Comparison of ENCODE assay signal across 8 cellular contexts in genomic region chr1:240190881-240191385, GRCh38.
DNase-seq lines count a peak whose midpoint lies in the region; ATAC-seq, FAIRE-seq and TF ChIP-seq lines count a peak whose summit lies in the region.

No MANE protein-coding gene starts in this region.

- H3K4me1 Mint-ChIP-seq in activated T-helper 17 cell treated with anti-CD3 and anti-CD28 coated beads, Interleukin-2, amount 50 U/mL, for 72 hours: peaks cover 4% of the 10 kb centered on the region
- H3K4me1 Mint-ChIP-seq in CD4-positive, alpha-beta memory T cell: peaks cover 2 to 4% (median 3%) of the 10 kb centered on the region in 4 donors
- peaks cover 2% of the 10 kb centered on the region for H3K4me1 Mint-ChIP-seq in activated T-cell treated with anti-CD3 and anti-CD28 coated beads, Interleukin-2, amount 50 U/mL, for 4 hours (ENCODE audit: low read depth)

- peak; percentile 39 for TF ChIP-seq CTCF in HepG2 (CRISPR knock-in tag; IDR thresholded peaks at IDR 0.05)

- no peaks in the 10 kb centered on the region for H3K4me1 ChIP-seq in HepG2 (ENCODE audit: insufficient read depth, low read length)
- no peaks in the 10 kb centered on the region for H3K4me1 ChIP-seq in CD4-positive, alpha-beta memory T cell (ENCODE audit: insufficient read depth, low read length)

- no peak overlapping the region for H3K27ac ChIP-seq in HepG2 (ENCODE audit: extremely low read length, insufficient read depth, low read length)
- no peak overlapping the region for H3K27ac ChIP-seq in CD4-positive, alpha-beta memory T cell (ENCODE audit: low read depth, low read length)

- H3K4me2 ChIP-seq in HepG2 (ENCODE audit: low read depth, low read length): no peak overlapping the region

- DNase-seq in SIG-M5 treated with dmso at 0.1 percent for 504 hours (lab: John Stamatoyannopoulos, UW; ENCODE audit: unreplicated experiment): peak; percentile 35
- no peak for DNase-seq in SIG-M5 (lab: John Stamatoyannopoulos, UW)
- DNase-seq in NCI-H1417 (lab: John Stamatoyannopoulos, UW): peak in 2 of 3 experiments; percentile 22 to 77
- DNase-seq in HepG2 (ENCODE audit: low spot score): peak; percentile 2
- no peak for DNase-seq in CD4-positive, alpha-beta memory T cell
- DNase-seq in activated T-cell treated with anti-CD3 and anti-CD28 coated beads, Interleukin-2, amount 50 U/mL, for 4 hours: no peak

- TF ChIP-seq EP300 in HepG2 (IDR thresholded peaks at IDR 0.05; ENCODE audit: low read depth in 2 of 2, low read length in 2 of 2) (no peak), HepG2 (CRISPR knock-in tag; IDR thresholded peaks at IDR 0.05; ENCODE audit: borderline replicate concordance) (no peak)

- no peak for FAIRE-seq in HepG2 (lab: Jason Lieb, UNC)

- H3K36me3 ChIP-seq in HepG2 (replicated peaks in 1 of 2; ENCODE audit: control insufficient read depth in 1 of 2, insufficient read depth in 2 of 2, low read length in 2 of 2): no peaks in the 10 kb centered on the region
- no peaks in the 10 kb centered on the region for H3K36me3 ChIP-seq in CD4-positive, alpha-beta memory T cell (ENCODE audit: insufficient read depth, low read length)

- in situ Hi-C loops in HepG2 (cut with HindIII; ENCODE audit: extremely low pct_ligation_motif_present, low pct_unique_long_range_greater_than_20kb): loop anchor here (25.0 kb wide), 1 partner anchor 496 kb away; no protein-coding TSS in a partner anchor

- ATAC-seq in activated T-helper 17 cell treated with anti-CD3 and anti-CD28 coated beads, Interleukin-2, amount 50 U/mL, for 72 hours (replicated peaks): peak; percentile 81
- no peak for ATAC-seq in HepG2
- no peak for ATAC-seq in activated T-cell treated with anti-CD3 and anti-CD28 coated beads, Interleukin-2, amount 50 U/mL, for 4 hours
- ATAC-seq in GM18511 (IDR thresholded peaks at IDR 0.05; ENCODE audit: unreplicated experiment): no peak

- H3K4me3 ChIP-seq in HepG2 (replicated peaks in 1 of 3; ENCODE audit: insufficient read depth in 1 of 3, low read depth in 2 of 3, low read length in 3 of 3): no peak overlapping the region
- H3K4me3 ChIP-seq in CD4-positive, alpha-beta memory T cell (ENCODE audit: low read length in 2 of 2): no peak overlapping the region

- H3K27ac Mint-ChIP-seq in activated T-helper 17 cell treated with anti-CD3 and anti-CD28 coated beads, Interleukin-2, amount 50 U/mL, for 72 hours: no peak overlapping the region
- H3K27ac Mint-ChIP-seq in CD4-positive, alpha-beta memory T cell: no peak overlapping the region

- no peaks in the 10 kb centered on the region for H3K27me3 ChIP-seq in HepG2 (ENCODE audit: control insufficient read depth in 1 of 2, insufficient read depth in 2 of 2, low read length in 2 of 2)
- no peaks in the 10 kb centered on the region for H3K27me3 ChIP-seq in CD4-positive, alpha-beta memory T cell (ENCODE audit: insufficient read depth, low read length)

- H3K9me3 ChIP-seq in HepG2 (ENCODE audit: low read length): no peaks in the 10 kb centered on the region
- H3K9me3 ChIP-seq in CD4-positive, alpha-beta memory T cell (ENCODE audit: control insufficient read depth in 1 of 2, low read length in 2 of 2): no peaks in the 10 kb centered on the region

- CTCF ChIA-PET in HepG2 (lab: Yijun Ruan, JAX; ENCODE audit: low intra/inter-chr PET ratio, low total read pairs): no interaction called here
- CTCF ChIA-PET in CD4-positive, alpha-beta memory T cell (lab: Charles Lee; ENCODE audit: partially characterized antibody): no interaction called here

- H3K36me3 Mint-ChIP-seq in activated T-helper 17 cell treated with anti-CD3 and anti-CD28 coated beads, Interleukin-2, amount 50 U/mL, for 72 hours (ENCODE audit: low read depth): no peaks in the 10 kb centered on the region
- H3K36me3 Mint-ChIP-seq in CD4-positive, alpha-beta memory T cell: no peaks in the 10 kb centered on the region
- no peaks in the 10 kb centered on the region for H3K36me3 Mint-ChIP-seq in activated T-cell treated with anti-CD3 and anti-CD28 coated beads, Interleukin-2, amount 50 U/mL, for 4 hours (ENCODE audit: insufficient read depth)

- BruUV-seq in HepG2 (replicated peaks; lab: Mats Ljungman, UMichigan): no TSS peak

- H3K4me3 Mint-ChIP-seq in activated T-helper 17 cell treated with anti-CD3 and anti-CD28 coated beads, Interleukin-2, amount 50 U/mL, for 72 hours: no peak overlapping the region
- H3K4me3 Mint-ChIP-seq in CD4-positive, alpha-beta memory T cell: no peak overlapping the region
- H3K4me3 Mint-ChIP-seq in activated T-cell treated with anti-CD3 and anti-CD28 coated beads, Interleukin-2, amount 50 U/mL, for 4 hours: no peak overlapping the region

- intact Hi-C loops in HepG2 (cut with micrococcal nuclease; ENCODE audit: unreplicated experiment): loop anchor here (5.0 to 10.0 kb wide), 2 partner anchors 501 to 754 kb away; no protein-coding TSS in a partner anchor
- intact Hi-C loops in CD4-positive, alpha-beta memory T cell (cut with micrococcal nuclease): loop anchor here (5.0 kb wide), 1 partner anchor 416 kb away; no protein-coding TSS in a partner anchor

- no peaks in the 10 kb centered on the region for H4K20me1 ChIP-seq in HepG2 (ENCODE audit: insufficient read depth, low read length)

- no peak for TF ChIP-seq POLR2A in HepG2 (IDR thresholded peaks at IDR 0.05; ENCODE audit: insufficient read depth in 1 of 2, low read depth in 2 of 2, low read length in 2 of 2)

- H3K79me2 ChIP-seq in HepG2 (ENCODE audit: insufficient read depth, low read length): no peaks in the 10 kb centered on the region

- no peak overlapping the region for H2AFZ ChIP-seq in HepG2 (ENCODE audit: low read length)

- WGBS in HepG2 (ENCODE audit: low lambda C conversion rate): 3% methylated on average over 5 of the region's 5 CpGs

- peaks cover 21% of the 10 kb centered on the region for H3K27me3 Mint-ChIP-seq in activated T-helper 17 cell treated with anti-CD3 and anti-CD28 coated beads, Interleukin-2, amount 50 U/mL, for 72 hours
- H3K27me3 Mint-ChIP-seq in CD4-positive, alpha-beta memory T cell: peaks cover 12 to 14% of the 10 kb centered on the region in 2 donors
- peaks cover 14% of the 10 kb centered on the region for H3K27me3 Mint-ChIP-seq in activated T-cell treated with anti-CD3 and anti-CD28 coated beads, Interleukin-2, amount 50 U/mL, for 4 hours (ENCODE audit: low read depth)

- no peaks in the 10 kb centered on the region for H3K9me3 Mint-ChIP-seq in activated T-helper 17 cell treated with anti-CD3 and anti-CD28 coated beads, Interleukin-2, amount 50 U/mL, for 72 hours
- no peaks in the 10 kb centered on the region for H3K9me3 Mint-ChIP-seq in CD4-positive, alpha-beta memory T cell
- H3K9me3 Mint-ChIP-seq in activated T-cell treated with anti-CD3 and anti-CD28 coated beads, Interleukin-2, amount 50 U/mL, for 4 hours: no peaks in the 10 kb centered on the region

- no peak for TF ChIP-seq RAD21 in HepG2 (CRISPR knock-in tag; IDR thresholded peaks at IDR 0.05)

- POLR2A ChIA-PET in HepG2 (lab: Yijun Ruan, JAX): no interaction called here
- POLR2A ChIA-PET in CD4-positive, alpha-beta memory T cell (lab: Charles Lee; ENCODE audit: partially characterized antibody): no interaction called here

- H3K9ac ChIP-seq in HepG2 (ENCODE audit: insufficient read depth, low read depth, low read length): no peak overlapping the region

TF ChIP-seq in HepG2, 621 proteins besides CTCF, POLR2A, EP300 and RAD21:
- peak; percentile 63 for TF ChIP-seq STAG1 (CRISPR knock-in tag; IDR thresholded peaks at IDR 0.05)
- TF ChIP-seq ZFAT (CRISPR knock-in tag; conservative IDR thresholded peaks at IDR 0.05): no peak
- TF ChIP-seq MBNL3 (CRISPR knock-in tag; conservative IDR thresholded peaks at IDR 0.05): no peak

Comparison
In these comparisons a context has a peak if more than half of its experiments do, and no peak if none do; other contexts are left out.
1. DNase-seq: peak in SIG-M5 treated with dmso at 0.1 percent for 504 hours (single experiment), NCI-H1417 (2 of 3) and HepG2 (single experiment); none in SIG-M5 (single experiment), CD4-positive, alpha-beta memory T cell (0 of 5) and activated T-cell treated with anti-CD3 and anti-CD28 coated beads, Interleukin-2, amount 50 U/mL, for 4 hours (single experiment).